Comparison of ENCODE assay signal across 34 cellular contexts in genomic region chr16:75005697-75006096, GRCh38.
"Had no signal": no experiment of that assay in that cellular context is flagged by ENCODE, and none has a peak within 500 bp of the region (broad histone marks: within the 10 kb centered on the region; RNA-seq: fewer than 3 reads in every experiment).

No MANE protein-coding gene starts in this region.

- ATAC-seq: activated CD8-positive, alpha-beta T cell treated with anti-CD3 and anti-CD28 coated beads for 36 hours; activated naive CD8-positive, alpha-beta T cell treated with anti-CD3 and anti-CD28 coated beads, Interleukin-2, amount 50 U/mL, for 24 hours had no signal

- H3K4me3 Mint-ChIP-seq: activated B cell treated with CpG ODN at 0.5 μM for 24 hours; activated CD4-positive, alpha-beta memory T cell treated with anti-CD3 and anti-CD28 coated beads for 36 hours; activated CD4-positive, alpha-beta T cell treated with anti-CD3 and anti-CD28 coated beads, Interleukin-2, amount 10 ng/mL, durations not matched to agents 24 days and 14 days; activated CD8-positive, alpha-beta T cell treated with anti-CD3 and anti-CD28 coated beads for 36 hours; activated naive CD4-positive, alpha-beta T cell treated with anti-CD3 and anti-CD28 coated beads, Interleukin-2, amount 10 ng/mL, durations not matched to agents 7 days and 5 days; activated naive CD4-positive, alpha-beta T cell treated with anti-CD3 and anti-CD28 coated beads, Interleukin-2, amount 50 U/mL, for 24 hours; activated naive CD8-positive, alpha-beta T cell; activated naive CD8-positive, alpha-beta T cell treated with anti-CD3 and anti-CD28 coated beads, Interleukin-2, amount 10 ng/mL, durations not matched to agents 7 days and 5 days; activated naive CD8-positive, alpha-beta T cell treated with anti-CD3 and anti-CD28 coated beads, Interleukin-2, amount 50 U/mL, for 24 hours; brain; central memory CD8-positive, alpha-beta T cell; T-helper 1 cell treated with Interleukin-12 subunit alpha and Interleukin-12 subunit beta and Interleukin-4 antibody, amounts not matched to agents 30 μg/mL and 1 μg/mL, for 36 hours; T-helper 2 cell treated with Interferon-gamma antibody and Interleukin-4, amounts not matched to agents 5 μg/mL and 100 μg/mL, for 36 hours had no signal

- H3K27ac ChIP-seq: ascending aorta, cardiac muscle cell, VCaP had no signal

- H3K36me3 Mint-ChIP-seq: activated naive CD4-positive, alpha-beta T cell treated with anti-CD3 and anti-CD28 coated beads, Interleukin-2, amount 50 U/mL, for 24 hours; activated naive CD8-positive, alpha-beta T cell had no signal

- H3K9me3 ChIP-seq: ascending aorta had no signal

- H3K36me3 ChIP-seq: ascending aorta, cardiac muscle cell had no signal

- H3K4me3 ChIP-seq: ascending aorta, cardiac muscle cell had no signal

- H3K27me3 Mint-ChIP-seq: activated CD4-positive, alpha-beta memory T cell treated with anti-CD3 and anti-CD28 coated beads for 36 hours; activated CD4-positive, alpha-beta T cell treated with anti-CD3 and anti-CD28 coated beads, Interleukin-2, amount 10 ng/mL, durations not matched to agents 24 days and 14 days; activated naive CD4-positive, alpha-beta T cell treated with anti-CD3 and anti-CD28 coated beads, Interleukin-2, amount 50 U/mL, for 24 hours; activated naive CD8-positive, alpha-beta T cell; central memory CD8-positive, alpha-beta T cell had no signal

- H3K9me3 Mint-ChIP-seq: activated B cell treated with CpG ODN at 0.5 μM for 24 hours; activated CD4-positive, alpha-beta memory T cell treated with anti-CD3 and anti-CD28 coated beads for 36 hours; activated CD8-positive, alpha-beta T cell treated with anti-CD3 and anti-CD28 coated beads for 36 hours; activated naive CD4-positive, alpha-beta T cell treated with anti-CD3 and anti-CD28 coated beads, Interleukin-2, amount 10 ng/mL, durations not matched to agents 7 days and 5 days; activated naive CD4-positive, alpha-beta T cell treated with anti-CD3 and anti-CD28 coated beads, Interleukin-2, amount 50 U/mL, for 24 hours; activated naive CD8-positive, alpha-beta T cell treated with anti-CD3 and anti-CD28 coated beads, Interleukin-2, amount 10 ng/mL, durations not matched to agents 7 days and 5 days; activated naive CD8-positive, alpha-beta T cell treated with anti-CD3 and anti-CD28 coated beads, Interleukin-2, amount 50 U/mL, for 24 hours; activated T-helper 2 cell treated with anti-CD3 and anti-CD28 coated beads, Interferon-gamma antibody, Interleukin-2, Interleukin-4, amounts not matched to agents 10 μg/mL and 5 μg/mL and 100 μg/mL, durations not matched to agents 14 hours and 24 hours and 36 hours; central memory CD8-positive, alpha-beta T cell; T-helper 2 cell treated with Interferon-gamma antibody and Interleukin-4, amounts not matched to agents 5 μg/mL and 100 μg/mL, for 36 hours had no signal

- DNase-seq: activated B cell treated with CpG ODN at 0.5 μM for 24 hours; activated CD4-positive, alpha-beta memory T cell treated with anti-CD3 and anti-CD28 coated beads for 36 hours; activated CD4-positive, alpha-beta T cell treated with anti-CD3 and anti-CD28 coated beads for 4 hours; activated CD4-positive, alpha-beta T cell treated with anti-CD3 and anti-CD28 coated beads, Interleukin-2, amount 10 ng/mL, durations not matched to agents 24 days and 14 days; activated CD4-positive, alpha-beta T cell treated with anti-CD3 and anti-CD28 coated beads, Interleukin-2, amount 50 U/mL, for 1 hour; activated CD4-positive, alpha-beta T cell treated with anti-CD3 and anti-CD28 coated beads, Interleukin-2, amount 50 U/mL, for 4 hours; activated CD4-positive, CD25-positive, alpha-beta regulatory T cell treated with anti-CD3 and anti-CD28 coated beads, Interleukin-2, amount 50 U/mL, for 72 hours; activated CD8-positive, alpha-beta memory T cell treated with anti-CD3 and anti-CD28 coated beads, Interleukin-2, amount 50 U/mL, for 4 hours; activated CD8-positive, alpha-beta T cell treated with anti-CD3 and anti-CD28 coated beads for 36 hours; activated effector memory CD4-positive, alpha-beta T cell treated with Interleukin-2 at 50 U/mL for 16 hours; activated gamma-delta T cell; activated naive CD4-positive, alpha-beta T cell treated with anti-CD3 and anti-CD28 coated beads, Interleukin-2, amount 10 ng/mL, durations not matched to agents 7 days and 5 days; activated naive CD4-positive, alpha-beta T cell treated with Interleukin-2 at 50 U/mL for 16 hours; activated naive CD8-positive, alpha-beta T cell treated with anti-CD3 and anti-CD28 coated beads, Interleukin-2, amount 10 ng/mL, durations not matched to agents 7 days and 5 days; activated naive CD8-positive, alpha-beta T cell treated with anti-CD3 and anti-CD28 coated beads, Interleukin-2, amount 50 U/mL, for 24 hours; activated T-cell treated with anti-CD3 and anti-CD28 coated beads for 4 hours; activated T-cell treated with anti-CD3 and anti-CD28 coated beads, Interleukin-2, amount 50 U/mL, for 1 hour; activated T-cell treated with anti-CD3 and anti-CD28 coated beads, Interleukin-2, amount 50 U/mL, for 48 hours; amygdala; anterior cingulate cortex; caudate nucleus; T-helper 1 cell; T-helper 2 cell; T-helper 9 cell had no signal

- H3K27me3 ChIP-seq: ascending aorta, cardiac muscle cell had no signal
